Comparison of ENCODE assay signal across 14 cellular contexts in the genomic region with DNA sequence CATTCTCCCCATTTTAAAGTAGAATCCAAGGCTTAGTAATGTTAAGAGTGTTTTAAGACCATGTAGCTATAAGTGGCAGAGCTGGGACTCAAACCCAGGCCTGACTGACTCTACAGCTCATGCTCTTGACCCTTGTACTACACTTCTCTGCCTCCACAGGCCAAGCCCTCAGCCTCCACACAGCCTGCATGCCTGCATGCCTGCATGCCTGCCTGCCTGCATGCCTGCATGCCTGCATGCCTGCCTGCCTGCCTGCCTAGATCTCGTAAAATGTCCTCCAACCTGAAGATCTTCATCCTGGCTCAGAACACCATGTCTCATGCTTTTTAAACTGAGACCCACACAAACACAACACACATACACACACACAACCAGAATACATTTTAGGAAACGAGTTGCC. TPM values are rescaled to one million over a fixed set of nuclear protein-coding genes. Genes with fewer than 3 reads are reported as not detected.
DNase-seq lines count a peak whose midpoint lies in the region; ATAC-seq and TF ChIP-seq lines count a peak whose summit lies in the region.
"Had no signal": no experiment of that assay in that cellular context is flagged by ENCODE, and none has a peak within 500 bp of the region (broad histone marks: within the 10 kb centered on the region; RNA-seq: fewer than 3 reads in every experiment).

No MANE protein-coding gene starts in this region.

- no peak overlapping the region for H3K27ac ChIP-seq in CD8-positive, alpha-beta T cell (ENCODE audit: low read depth, low read length)
- H3K27ac ChIP-seq in Karpas-422 (ENCODE audit: low read length) (peak overlapping the region; percentile 6; the same call in 1 of the 2 replicates), prostate gland (peak overlapping the region; percentile 91)

- H3K79me2 ChIP-seq in Karpas-422 (ENCODE audit: low read length): peaks cover 38% of the 10 kb centered on the region; the same call in 1 of the 2 replicates

- 23% methylated on average over 2 of the region's 2 CpGs for WGBS in prostate gland

- peaks cover 21% of the 10 kb centered on the region; the same call in 1 of the 2 replicates for H4K20me1 ChIP-seq in Karpas-422 (ENCODE audit: insufficient read depth, low read depth, low read length)

- H3K9me3 Mint-ChIP-seq in CD8-positive, alpha-beta T cell: no peaks in the 10 kb centered on the region
- H3K9me3 Mint-ChIP-seq in central memory CD8-positive, alpha-beta T cell: no peaks in the 10 kb centered on the region

- CTCF ChIA-PET in CD8-positive, alpha-beta T cell (lab: Charles Lee): interaction anchor here (1.2 to 13.9 kb wide), 5 partner anchors 10 to 83 kb away, joined by 3 to 146 read pairs (median 12); a partner anchor contains a TSS

- H3K4me3 Mint-ChIP-seq in CD8-positive, alpha-beta T cell: peak overlapping the region; percentile 58
- H3K4me3 Mint-ChIP-seq in central memory CD8-positive, alpha-beta T cell: peak overlapping the region; percentile 76

- no peak overlapping the region for H3K4me2 ChIP-seq in Karpas-422 (ENCODE audit: low read depth, low read length, poor library complexity, severe bottlenecking)

- peaks cover 98% of the 10 kb centered on the region for H3K4me1 Mint-ChIP-seq in CD8-positive, alpha-beta T cell (ENCODE audit: low read depth)
- peaks cover 94% of the 10 kb centered on the region for H3K4me1 Mint-ChIP-seq in central memory CD8-positive, alpha-beta T cell

- no peaks in the 10 kb centered on the region for H3K27me3 ChIP-seq in CD8-positive, alpha-beta T cell (ENCODE audit: insufficient read depth, low read length)
- H3K27me3 ChIP-seq in Karpas-422 (ENCODE audit: low read length) (no peaks in the 10 kb centered on the region), prostate gland (replicated peaks; ENCODE audit: insufficient read depth) (no peaks in the 10 kb centered on the region)

- H3K27ac Mint-ChIP-seq in CD8-positive, alpha-beta T cell: peak overlapping the region; percentile 98
- peak overlapping the region; percentile 92 for H3K27ac Mint-ChIP-seq in central memory CD8-positive, alpha-beta T cell (ENCODE audit: low read depth)

- no peaks in the 10 kb centered on the region for H3K36me3 ChIP-seq in CD8-positive, alpha-beta T cell (ENCODE audit: insufficient read depth, low read length)
- H3K36me3 ChIP-seq in Karpas-422 (ENCODE audit: insufficient read depth, low read length) (no peaks in the 10 kb centered on the region), prostate gland (no peaks in the 10 kb centered on the region)

- no peaks in the 10 kb centered on the region for H3K9me2 ChIP-seq in Karpas-422 (replicated peaks; ENCODE audit: insufficient read depth, low read length)

- H2AFZ ChIP-seq in Karpas-422 (ENCODE audit: low read length): no peak overlapping the region

- ATAC-seq in CD8-positive, alpha-beta T cell: no peak
- ATAC-seq in central memory CD8-positive, alpha-beta T cell (replicated peaks; ENCODE audit: extremely low read depth, poor library complexity, severe bottlenecking): no peak

- H3K27me3 Mint-ChIP-seq in CD8-positive, alpha-beta T cell (ENCODE audit: low read depth): no peaks in the 10 kb centered on the region
- H3K27me3 Mint-ChIP-seq in central memory CD8-positive, alpha-beta T cell: no peaks in the 10 kb centered on the region

- POLR2A ChIA-PET in CD8-positive, alpha-beta T cell (lab: Charles Lee): interaction anchor here (1.5 to 11.2 kb wide), 4 partner anchors 16 to 87 kb away, joined by 3 to 184 read pairs (median 76); a partner anchor contains a TSS

- H3K36me3 Mint-ChIP-seq in CD8-positive, alpha-beta T cell: peaks cover 17% of the 10 kb centered on the region
- H3K36me3 Mint-ChIP-seq in central memory CD8-positive, alpha-beta T cell (ENCODE audit: insufficient read depth): peaks cover 9% of the 10 kb centered on the region

- peaks cover 100% of the 10 kb centered on the region for H3K4me1 ChIP-seq in CD8-positive, alpha-beta T cell (ENCODE audit: insufficient read depth, low read length)
- H3K4me1 ChIP-seq in Karpas-422 (ENCODE audit: low read length) (peaks cover 78% of the 10 kb centered on the region), prostate gland (replicated peaks) (peaks cover 85% of the 10 kb centered on the region)

- DNase-seq in CD8-positive, alpha-beta T cell: no peak
- DNase-seq in Karpas-422 (no peak), prostate gland (ENCODE audit: low spot score) (no peak), DMS 273 treated with DMSO at 0.1 percent for 48 hours (lab: John Stamatoyannopoulos, UW) (no peak), NCI-H748 treated with DMSO at 0.1 percent for 48 hours (lab: John Stamatoyannopoulos, UW) (no peak)
- no peak for DNase-seq in central memory CD8-positive, alpha-beta T cell (ENCODE audit: low spot score in 2 of 2)
- DNase-seq in stimulated activated CD4-positive, alpha-beta T cell treated with anti-CD3 and anti-CD28 coated beads, Interleukin-2, amount 100 ng/mL, for 24 hours: no peak
- DNase-seq in central memory CD4-positive, alpha-beta T cell: no peak
- DNase-seq: anterior cingulate cortex, Calu3, NCI-H1417 treated with DMSO at 0.1 percent for 48 hours, NCI-H526 had no signal

- no peak for TF ChIP-seq CTCF in CD8-positive, alpha-beta T cell (IDR thresholded peaks at IDR 0.05)
- no peak for TF ChIP-seq CTCF in prostate gland (IDR thresholded peaks at IDR 0.05)

- intact Hi-C loops in CD8-positive, alpha-beta T cell (cut with DNase I, micrococcal nuclease): loop anchor here in 1 of 2 experiments (5.0 to 10.0 kb wide), 2 partner anchors 114 to 1187 kb away; a partner anchor contains a TSS
- intact Hi-C loops in prostate gland (cut with DNase I): no loop called here

- peak overlapping the region; percentile 9; the same call in 1 of the 2 replicates for H3K9ac ChIP-seq in Karpas-422 (ENCODE audit: low read length)

- TF ChIP-seq POLR2A in prostate gland (IDR thresholded peaks at IDR 0.05): no peak

- H3K9me3 ChIP-seq in CD8-positive, alpha-beta T cell (ENCODE audit: low read length): no peaks in the 10 kb centered on the region
- H3K9me3 ChIP-seq in Karpas-422 (ENCODE audit: low read length): no peaks in the 10 kb centered on the region
- no peaks in the 10 kb centered on the region for H3K9me3 ChIP-seq in prostate gland

- H3K4me3 ChIP-seq in CD8-positive, alpha-beta T cell (ENCODE audit: low read depth, low read length): peak overlapping the region; percentile 14
- H3K4me3 ChIP-seq in Karpas-422 (ENCODE audit: low read length): no peak overlapping the region
- no peak overlapping the region for H3K4me3 ChIP-seq in prostate gland

RNA-seq across cellular contexts. Expression of a gene that starts 18.6 kb away (rescaled TPM):
- 10 to 100 TPM; 77.5 to 87.3 TPM for total RNA-seq in CD8-positive, alpha-beta T cell
- total RNA-seq in Karpas-422 (2014; rRNA removed; shearing (Covaris generic); ENCODE audit: low replicate concordance): 7.6 and 16.9 TPM in 2 replicates
- total RNA-seq in prostate gland: 10 to 100 TPM; 46.1 to 51.2 TPM

RNA-seq across cellular contexts. Expression of a gene that starts 18.8 kb away (rescaled TPM):
- total RNA-seq in CD8-positive, alpha-beta T cell: 10 to 100 TPM; 17.2 to 21.9 TPM
- total RNA-seq in Karpas-422 (2014; rRNA removed; shearing (Covaris generic); ENCODE audit: low replicate concordance): 3.2 and 8.4 TPM in 2 replicates
- 10 to 100 TPM; 27.2 to 33.2 TPM for total RNA-seq in prostate gland

RNA-seq across cellular contexts. Expression of a gene that starts 41.4 kb away (rescaled TPM):
- 10 to 100 TPM; 26.1 to 26.5 TPM for total RNA-seq in CD8-positive, alpha-beta T cell
- total RNA-seq in Karpas-422 (2014; rRNA removed; shearing (Covaris generic); ENCODE audit: low replicate concordance): not detected in 2 replicates
- 1 to 10 TPM in 1 of 2 donors, not detected in 1; 2.5 TPM for total RNA-seq in prostate gland
- total RNA-seq: Calu3, H4, SK-MEL-5 had no signal

RNA-seq across cellular contexts. Expression of a gene that starts 48.6 kb away (rescaled TPM):
- total RNA-seq in CD8-positive, alpha-beta T cell: 100 to 1,000 TPM; 406 to 422 TPM
- total RNA-seq in Karpas-422 (2014; rRNA removed; shearing (Covaris generic); ENCODE audit: low replicate concordance): 79.0 and 111 TPM in 2 replicates
- 100 to 1,000 TPM; 108 to 134 TPM for total RNA-seq in prostate gland

RNA-seq across cellular contexts. Expression of a gene that starts 48.7 kb away (rescaled TPM):
- 10 to 100 TPM in 1 of 2 experiments, 1 to 10 TPM in 1; 8.7 to 11.7 TPM for total RNA-seq in CD8-positive, alpha-beta T cell
- 0.69 and 0.82 TPM in 2 replicates for total RNA-seq in Karpas-422 (2014; rRNA removed; shearing (Covaris generic); ENCODE audit: low replicate concordance)
- total RNA-seq in prostate gland: 10 to 100 TPM in 1 of 2 donors, 1 to 10 TPM in 1; 3.5 to 28.6 TPM

Comparison
In these comparisons a context has a peak if more than half of its experiments do, and no peak if none do; other contexts are left out.
1. RNA of a gene that starts 41.4 kb away (total RNA-seq): 26.1 to 26.5 TPM in CD8-positive, alpha-beta T cell; 2.5 TPM in prostate gland and not detected in Karpas-422; every median in the first group is over 4 times any median in the second.